16 cellular contexts compared by ENCODE assay signal in the genomic region with DNA sequence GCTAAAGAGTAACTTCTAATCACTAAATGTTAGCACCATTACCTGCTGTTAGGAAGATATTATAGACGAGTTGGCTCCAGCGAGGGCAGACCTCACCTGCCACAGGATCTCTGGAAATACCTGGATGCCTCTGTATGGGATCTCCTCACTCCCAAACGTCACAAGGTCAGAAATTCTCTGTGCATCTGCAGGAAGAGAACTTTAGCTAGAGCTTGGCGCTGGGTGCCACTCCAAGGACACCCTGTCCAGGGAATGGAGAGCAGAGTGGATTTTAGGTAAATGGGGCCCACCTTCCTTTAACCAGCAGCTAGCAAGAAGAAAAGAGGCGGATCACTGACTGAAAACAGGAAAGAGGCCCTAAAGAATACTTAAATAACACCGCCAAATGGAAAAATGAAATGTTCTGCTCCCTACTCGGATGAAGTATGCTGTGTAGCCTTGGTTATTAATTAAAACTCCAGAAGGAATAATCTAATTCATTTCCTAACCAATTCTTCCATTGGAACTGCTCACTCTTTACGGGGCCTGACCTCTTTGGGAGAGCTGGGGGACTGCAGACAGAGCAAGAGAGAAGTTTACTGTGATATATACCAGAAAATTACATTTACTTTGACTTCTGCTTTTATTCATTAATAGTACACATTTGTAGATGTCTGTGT. TPM values are rescaled to one million over a fixed set of nuclear protein-coding genes. Genes with fewer than 3 reads are reported as not detected.
"Had no signal": no experiment of that assay in that cellular context is flagged by ENCODE, and none has a peak within 500 bp of the region (broad histone marks: within the 10 kb centered on the region; RNA-seq: fewer than 3 reads in every experiment).

No MANE protein-coding gene starts in this region.

- H3K4me3 Mint-ChIP-seq: activated CD8-positive, alpha-beta memory T cell treated with anti-CD3 and anti-CD28 coated beads, Interleukin-2, amount 10 ng/mL, durations not matched to agents 7 days and 5 days; activated naive CD4-positive, alpha-beta T cell treated with anti-CD3 and anti-CD28 coated beads, Interleukin-2, amount 50 U/mL, for 24 hours; activated T-cell treated with anti-CD3 and anti-CD28 coated beads, Interleukin-2, amount 50 U/mL, for 24 hours; naive thymus-derived CD4-positive, alpha-beta T cell had no signal

- H3K4me3 ChIP-seq: hepatocyte, lung, smooth muscle cell, transverse colon had no signal

- DNase-seq: activated CD4-positive, alpha-beta T cell treated with anti-CD3 and anti-CD28 coated beads, Interleukin-2, amount 50 U/mL, for 4 hours; activated CD4-positive, CD25-positive, alpha-beta regulatory T cell treated with anti-CD3 and anti-CD28 coated beads, Interleukin-2, amount 50 U/mL, for 72 hours; activated CD8-positive, alpha-beta memory T cell treated with anti-CD3 and anti-CD28 coated beads, Interleukin-2, amount 10 ng/mL, durations not matched to agents 7 days and 5 days; activated effector memory CD4-positive, alpha-beta T cell treated with Interleukin-2 at 50 U/mL for 16 hours; activated T-cell treated with anti-CD3 and anti-CD28 coated beads, Interleukin-2, amount 50 U/mL, for 24 hours; effector CD4-positive, alpha-beta T cell; naive thymus-derived CD4-positive, alpha-beta T cell; right cardiac atrium; transverse colon had no signal

- H3K36me3 ChIP-seq: transverse colon had no signal

- H3K4me2 ChIP-seq: hepatocyte, smooth muscle cell had no signal

- H2AFZ ChIP-seq: hepatocyte had no signal

- ATAC-seq: activated CD8-positive, alpha-beta memory T cell treated with anti-CD3 and anti-CD28 coated beads, Interleukin-2, amount 10 ng/mL, durations not matched to agents 7 days and 5 days; naive thymus-derived CD4-positive, alpha-beta T cell; right cardiac atrium had no signal

- H3K9me3 ChIP-seq: transverse colon had no signal

- H3K27ac ChIP-seq: hepatocyte, transverse colon had no signal

- H3K79me2 ChIP-seq: hepatocyte had no signal

- H3K27ac Mint-ChIP-seq: activated CD8-positive, alpha-beta memory T cell treated with anti-CD3 and anti-CD28 coated beads, Interleukin-2, amount 10 ng/mL, durations not matched to agents 7 days and 5 days; activated naive CD4-positive, alpha-beta T cell treated with anti-CD3 and anti-CD28 coated beads, Interleukin-2, amount 50 U/mL, for 24 hours; activated T-cell treated with anti-CD3 and anti-CD28 coated beads, Interleukin-2, amount 50 U/mL, for 24 hours; naive thymus-derived CD4-positive, alpha-beta T cell had no signal

RNA-seq across cellular contexts. Expression of gene FOXG1, which starts 4.2 kb away (rescaled TPM):
- total RNA-seq: activated CD8-positive, alpha-beta memory T cell treated with anti-CD3 and anti-CD28 coated beads, Interleukin-2, amount 10 ng/mL, durations not matched to agents 7 days and 5 days; bronchial epithelial cell; fibroblast of lung; hepatocyte; naive thymus-derived CD4-positive, alpha-beta T cell; right cardiac atrium; smooth muscle cell; T-helper 2 cell treated with Interferon-gamma antibody and Interleukin-4, amounts not matched to agents 100 ng/mL and 5 ng/mL, for 36 hours; transverse colon had no signal
- polyA plus RNA-seq: fibroblast of lung; hepatocyte; naive thymus-derived CD4-positive, alpha-beta T cell; smooth muscle cell had no signal
